Comparison of ENCODE assay signal across 1 cellular context in the genomic region with DNA sequence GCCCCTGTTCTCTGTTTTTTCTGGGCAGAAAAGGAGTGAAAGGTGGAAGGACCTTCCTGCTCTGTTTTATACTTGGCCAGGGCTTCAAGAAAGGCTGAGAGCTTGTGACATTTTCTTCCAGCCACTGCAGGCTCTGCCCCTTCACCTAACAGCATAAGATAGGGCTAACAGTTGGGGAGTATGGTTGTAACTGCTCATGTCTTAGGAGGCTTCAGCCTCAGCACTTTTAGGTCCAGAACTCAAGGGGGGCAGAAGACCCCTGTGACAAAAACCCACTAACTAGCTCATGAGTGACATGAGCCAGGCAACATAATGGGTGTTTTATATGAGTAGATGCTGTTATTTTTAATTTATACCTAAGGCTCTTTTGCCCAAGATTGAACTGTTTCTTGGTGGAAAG.
TF ChIP-seq lines count a peak whose summit lies in the region.

No MANE protein-coding gene starts in this region.

TF ChIP-seq in IMR-90, 13 proteins besides CTCF, POLR2A, EP300 and RAD21:
- TF ChIP-seq, protein P1, sequence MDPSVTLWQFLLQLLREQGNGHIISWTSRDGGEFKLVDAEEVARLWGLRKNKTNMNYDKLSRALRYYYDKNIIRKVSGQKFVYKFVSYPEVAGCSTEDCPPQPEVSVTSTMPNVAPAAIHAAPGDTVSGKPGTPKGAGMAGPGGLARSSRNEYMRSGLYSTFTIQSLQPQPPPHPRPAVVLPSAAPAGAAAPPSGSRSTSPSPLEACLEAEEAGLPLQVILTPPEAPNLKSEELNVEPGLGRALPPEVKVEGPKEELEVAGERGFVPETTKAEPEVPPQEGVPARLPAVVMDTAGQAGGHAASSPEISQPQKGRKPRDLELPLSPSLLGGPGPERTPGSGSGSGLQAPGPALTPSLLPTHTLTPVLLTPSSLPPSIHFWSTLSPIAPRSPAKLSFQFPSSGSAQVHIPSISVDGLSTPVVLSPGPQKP (IDR thresholded peaks at IDR 0.05; ENCODE audit: borderline replicate concordance, low read depth, low read length) = no peak
- TF ChIP-seq MAZ (IDR thresholded peaks at IDR 0.05; ENCODE audit: borderline replicate concordance, low read depth, low read length) = no peak
- no peak for TF ChIP-seq MAFK (IDR thresholded peaks at IDR 0.05; ENCODE audit: low read depth, low read length)
- no peak for TF ChIP-seq RFX5 (IDR thresholded peaks at IDR 0.05; ENCODE audit: low read depth, low read length)
- TF ChIP-seq BHLHE40 (IDR thresholded peaks at IDR 0.05; ENCODE audit: low read depth, low read length) = no peak
- TF ChIP-seq CEBPB (IDR thresholded peaks at IDR 0.05; ENCODE audit: low read depth, low read length) = no peak
- no peak for TF ChIP-seq NFE2L2 (IDR thresholded peaks at IDR 0.05; ENCODE audit: low read depth, low read length)
- TF ChIP-seq CHD1 (IDR thresholded peaks at IDR 0.05; ENCODE audit: low read depth, low read length) = no peak
- no peak for TF ChIP-seq SMC3 (IDR thresholded peaks at IDR 0.05; ENCODE audit: low read depth, low read length)
- no peak for TF ChIP-seq RCOR1 (IDR thresholded peaks at IDR 0.05; ENCODE audit: insufficient replicate concordance, low read length)
- no peak for TF ChIP-seq MXI1 (IDR thresholded peaks at IDR 0.05; ENCODE audit: borderline replicate concordance, low read depth, low read length)
- TF ChIP-seq USF2 (IDR thresholded peaks at IDR 0.05; ENCODE audit: low read depth, low read length) = no peak
- TF ChIP-seq FOS (IDR thresholded peaks at IDR 0.05; ENCODE audit: low read depth, low read length) = no peak
TF ChIP-seq in IMR-90: peak in this region for 0.
